In genomic region chr11:62380821-62381243, GRCh38 we compare ENCODE assay signal across 1 cellular context.
TF ChIP-seq lines count a peak whose summit lies in the region.

No MANE protein-coding gene starts in this region.

TF ChIP-seq in GM12878, 131 proteins besides CTCF, POLR2A, EP300 and RAD21:
- peak; percentile 52; the same call in 1 of the 2 replicates for TF ChIP-seq RB1 (IDR thresholded peaks at IDR 0.05; ENCODE audit: borderline replicate concordance)
- peak; percentile 43; the same call in 1 of the 2 replicates for TF ChIP-seq SMC3 (IDR thresholded peaks at IDR 0.05; ENCODE audit: borderline replicate concordance, low read length)
- 0 out of 2 replicates have a peak, but pooled peaks have one; percentile 29 for TF ChIP-seq YY1 (IDR thresholded peaks at IDR 0.05; ENCODE audit: low read depth, low read length)
- 0 out of 3 replicates have a peak, but pooled peaks have one; percentile 15 for TF ChIP-seq POU2F2 (IDR thresholded peaks at IDR 0.05; ENCODE audit: borderline replicate concordance, low read depth, low read length)
